18 cellular contexts compared by ENCODE assay signal in the genomic region with DNA sequence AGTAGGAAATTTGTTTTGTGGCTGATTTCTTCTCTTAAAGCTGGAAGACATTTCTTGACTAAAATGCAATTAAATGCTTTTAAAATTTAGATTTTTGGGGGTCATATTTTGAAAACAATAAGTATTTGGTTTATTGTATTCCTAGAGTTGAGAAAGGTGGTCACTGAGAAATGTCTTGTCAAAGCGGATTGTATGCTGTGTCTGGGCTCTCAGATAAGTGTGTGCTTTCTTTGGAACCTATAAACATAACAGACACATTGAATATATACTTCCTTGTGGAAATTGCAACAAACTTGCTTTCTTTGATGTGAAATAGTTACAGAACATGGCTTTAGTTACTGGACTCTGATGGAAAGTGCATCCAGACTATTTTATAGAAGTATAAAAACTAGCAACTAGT.
DNase-seq lines count a peak whose midpoint lies in the region; ATAC-seq and TF ChIP-seq lines count a peak whose summit lies in the region.
"Had no signal": no experiment of that assay in that cellular context is flagged by ENCODE, and none has a peak within 500 bp of the region (broad histone marks: within the 10 kb centered on the region; RNA-seq: fewer than 3 reads in every experiment).

No MANE protein-coding gene starts in this region.

- peak overlapping the region in 3 of 4 donors; percentile 3 to 94 (median 58) for H3K27ac ChIP-seq in gastroesophageal sphincter
- peak overlapping the region; percentile 91 for H3K27ac ChIP-seq in smooth muscle cell (ENCODE audit: low read depth)
- H3K27ac ChIP-seq in lower lobe of right lung: no peak overlapping the region
- H3K27ac ChIP-seq: C4-2B had no signal

- H3K36me3 ChIP-seq in gastroesophageal sphincter (no peaks in the 10 kb centered on the region), smooth muscle cell (ENCODE audit: low read depth) (no peaks in the 10 kb centered on the region), lower lobe of right lung (no peaks in the 10 kb centered on the region)
- H3K36me3 ChIP-seq: adrenal gland had no signal

- no peak for TF ChIP-seq EP300 in gastroesophageal sphincter (IDR thresholded peaks at IDR 0.05)

- intact Hi-C loops in lower lobe of right lung (cut with DNase I): no loop called here

- peaks cover 60% of the 10 kb centered on the region for H3K4me1 Mint-ChIP-seq in T-helper 17 cell

- H3K9ac ChIP-seq in smooth muscle cell (ENCODE audit: low read depth): no peak overlapping the region
- H3K9ac ChIP-seq: parathyroid adenoma had no signal

- H3K36me3 Mint-ChIP-seq in T-helper 17 cell (ENCODE audit: low read depth): no peaks in the 10 kb centered on the region

- H3F3A ChIP-seq in smooth muscle cell (ENCODE audit: low read depth): peaks cover 12% of the 10 kb centered on the region

- H3K9me3 ChIP-seq in T-helper 17 cell (ENCODE audit: control insufficient read depth, low read length, poor library complexity, severe bottlenecking) (no peaks in the 10 kb centered on the region), gastroesophageal sphincter (no peaks in the 10 kb centered on the region), smooth muscle cell (replicated peaks; ENCODE audit: low read depth) (no peaks in the 10 kb centered on the region), lower lobe of right lung (no peaks in the 10 kb centered on the region)
- H3K9me3 ChIP-seq: adrenal gland had no signal

- no peak for TF ChIP-seq CTCF in gastroesophageal sphincter (IDR thresholded peaks at IDR 0.05)
- no peak for TF ChIP-seq CTCF in smooth muscle cell (IDR thresholded peaks at IDR 0.05; ENCODE audit: borderline replicate concordance, insufficient read depth, poor library complexity, severe bottlenecking)
- no peak for TF ChIP-seq CTCF in lower lobe of right lung (IDR thresholded peaks at IDR 0.05)

- no peak for ATAC-seq in T-helper 17 cell
- ATAC-seq in gastroesophageal sphincter: no peak
- no peak for ATAC-seq in GM18520 (IDR thresholded peaks at IDR 0.05; ENCODE audit: unreplicated experiment)
- ATAC-seq in lower lobe of right lung: no peak
- ATAC-seq in GM19328 (IDR thresholded peaks at IDR 0.05; ENCODE audit: unreplicated experiment): no peak
- ATAC-seq: activated T-cell treated with anti-CD3 and anti-CD28 coated beads, Interleukin-2, amount 50 U/mL, for 4 hours had no signal

- no peak overlapping the region for H3K4me3 Mint-ChIP-seq in T-helper 17 cell

- no peaks in the 10 kb centered on the region for H4K20me1 ChIP-seq in smooth muscle cell (ENCODE audit: low read depth)

- H3K79me2 ChIP-seq in smooth muscle cell (ENCODE audit: low read depth): peaks cover 63% of the 10 kb centered on the region

- no peaks in the 10 kb centered on the region for H3K27me3 Mint-ChIP-seq in T-helper 17 cell

- DNase-seq in T-helper 17 cell: no peak
- no peak for DNase-seq in smooth muscle cell (lab: John Stamatoyannopoulos, UW; ENCODE audit: unreplicated experiment)
- no peak for DNase-seq in lower lobe of right lung
- no peak for DNase-seq in 8988T
- DNase-seq: activated T-cell treated with anti-CD3 and anti-CD28 coated beads, Interleukin-2, amount 50 U/mL, for 4 hours; adrenal gland; DMS79; islet precursor cell; Kasumi-1; midbrain; NCI-H510A; stimulated activated CD4-positive, alpha-beta T cell treated with anti-CD3 and anti-CD28 coated beads, Interleukin-12 subunit alpha, Interleukin-12 subunit beta, amount 100 ng/mL, for 4 hours had no signal

- 0 out of 2 replicates have a peak overlapping the region, but pooled peaks have one; percentile 29 for H3K4me3 ChIP-seq in GM08714 (ENCODE audit: low read length)
- no peak overlapping the region for H3K4me3 ChIP-seq in gastroesophageal sphincter
- peak overlapping the region; percentile 11 for H3K4me3 ChIP-seq in smooth muscle cell
- no peak overlapping the region for H3K4me3 ChIP-seq in lower lobe of right lung

- TF ChIP-seq POLR2A in gastroesophageal sphincter (IDR thresholded peaks at IDR 0.05): no peak

- 100% methylated on average over 1 of the region's 1 CpG; no CpG with 5 or more reads in 1 of the 2 donors for WGBS in gastroesophageal sphincter (ENCODE audit: low coverage in 1 of 2), 2 donors
- 68% methylated on average over 1 of the region's 1 CpG for WGBS in smooth muscle cell (ENCODE audit: low lambda C conversion rate)

- H2AFZ ChIP-seq in smooth muscle cell (ENCODE audit: low read depth): no peak overlapping the region
- H2AFZ ChIP-seq: parathyroid adenoma had no signal

- H3K4me2 ChIP-seq in smooth muscle cell: no peak overlapping the region

- peak overlapping the region; percentile 69 for H3K27ac Mint-ChIP-seq in T-helper 17 cell

- no peaks in the 10 kb centered on the region for H3K27me3 ChIP-seq in gastroesophageal sphincter
- no peaks in the 10 kb centered on the region for H3K27me3 ChIP-seq in smooth muscle cell (ENCODE audit: low read depth)
- no peaks in the 10 kb centered on the region for H3K27me3 ChIP-seq in lower lobe of right lung (ENCODE audit: low read depth)
- H3K27me3 ChIP-seq: adrenal gland had no signal

- H3K4me1 ChIP-seq in gastroesophageal sphincter: peaks cover 15 to 80% (median 26%) of the 10 kb centered on the region in 3 donors
- H3K4me1 ChIP-seq in smooth muscle cell (ENCODE audit: low read depth): peaks cover 57% of the 10 kb centered on the region
- H3K4me1 ChIP-seq in lower lobe of right lung: peaks cover 81% of the 10 kb centered on the region

Comparison
In these comparisons a context has a peak if more than half of its experiments do, and no peak if none do; other contexts are left out.
1. H3K4me3 ChIP-seq: peak in GM08714 (single experiment) and smooth muscle cell (single experiment); none in gastroesophageal sphincter (0 of 2) and lower lobe of right lung (single experiment).